ENCODE assay signal across 11 cellular contexts in genomic region chr21:33433425-33434114, GRCh38. TPM values are rescaled to one million over a fixed set of nuclear protein-coding genes. Genes with fewer than 3 reads are reported as not detected.
DNase-seq lines count a peak whose midpoint lies in the region; ATAC-seq and TF ChIP-seq lines count a peak whose summit lies in the region.
"Had no signal": no experiment of that assay in that cellular context is flagged by ENCODE, and none has a peak within 500 bp of the region (broad histone marks: within the 10 kb centered on the region; RNA-seq: fewer than 3 reads in every experiment).

No MANE protein-coding gene starts in this region.

- H3K9ac ChIP-seq in mucosa of stomach (ENCODE audit: low read length) = peak overlapping the region; percentile 34

- intact Hi-C loops in breast epithelium (cut with DNase I; ENCODE audit: low total_unique reads) (no loop called here), testis (cut with DNase I; ENCODE audit: low total_unique reads) (no loop called here)

- H3K9me3 ChIP-seq in AG04450 (ENCODE audit: control insufficient read depth, insufficient read depth, low read length) (no peaks in the 10 kb centered on the region), breast epithelium (no peaks in the 10 kb centered on the region), mucosa of stomach (ENCODE audit: control insufficient read depth, low read length) (no peaks in the 10 kb centered on the region), testis (no peaks in the 10 kb centered on the region)

- H3K27ac Mint-ChIP-seq in immature natural killer cell = no peak overlapping the region

- H3K36me3 ChIP-seq in breast epithelium (no peaks in the 10 kb centered on the region), mucosa of stomach (ENCODE audit: control insufficient read depth, insufficient read depth, low read length) (peaks cover 23% of the 10 kb centered on the region), testis (ENCODE audit: low read depth, missing control alignments) (no peaks in the 10 kb centered on the region)

- peaks cover 31 to 67% (median 40%) of the 10 kb centered on the region in 3 donors for H3K36me3 Mint-ChIP-seq in immature natural killer cell

- H3K4me1 ChIP-seq in breast epithelium (peaks cover 0 to 3% of the 10 kb centered on the region in 2 donors), mucosa of stomach (ENCODE audit: control insufficient read depth, insufficient read depth, low read length) (peaks cover 18% of the 10 kb centered on the region), testis (no peaks in the 10 kb centered on the region)

- TF ChIP-seq CTCF in AG04450 (IDR thresholded peaks at IDR 0.05; ENCODE audit: low read depth, low read length) (no peak), NB4 (IDR thresholded peaks at IDR 0.05; ENCODE audit: low read depth, low read length) (no peak), breast epithelium (IDR thresholded peaks at IDR 0.05) (no peak), testis (IDR thresholded peaks at IDR 0.05) (no peak)

- H3K27ac ChIP-seq in AG04450 (ENCODE audit: low read depth, low read length) = peak overlapping the region; percentile 48
- H3K27ac ChIP-seq in breast epithelium = peak overlapping the region; percentile 80 to 88
- no peak overlapping the region for H3K27ac ChIP-seq in testis

- TF ChIP-seq POLR2A in NB4 (IDR thresholded peaks at IDR 0.05; ENCODE audit: extremely low read depth, insufficient read length) (no peak), breast epithelium (IDR thresholded peaks at IDR 0.05) (no peak), testis (IDR thresholded peaks at IDR 0.05) (no peak)

- POLR2A ChIA-PET in AG04450 (lab: Yijun Ruan, JAX) = no interaction called here

- H3K4me3 ChIP-seq in AG04450 (ENCODE audit: low read depth, low read length) (no peak overlapping the region), NB4 (ENCODE audit: low read depth, low read length) (no peak overlapping the region), breast epithelium (no peak overlapping the region), mucosa of stomach (ENCODE audit: low read length) (no peak overlapping the region), testis (no peak overlapping the region)

- H3K4me1 Mint-ChIP-seq in immature natural killer cell = no peaks in the 10 kb centered on the region

- H3K4me3 Mint-ChIP-seq in immature natural killer cell = no peak overlapping the region

- ATAC-seq in HG02840 (IDR thresholded peaks at IDR 0.05; ENCODE audit: low FRiP score, unreplicated experiment) = no peak

- H3K9me3 Mint-ChIP-seq in immature natural killer cell = no peaks in the 10 kb centered on the region

- H3K27me3 ChIP-seq in AG04450 (ENCODE audit: control insufficient read depth, insufficient read depth, low read length) (no peaks in the 10 kb centered on the region), breast epithelium (no peaks in the 10 kb centered on the region), mucosa of stomach (ENCODE audit: control insufficient read depth, insufficient read depth, low read length) (no peaks in the 10 kb centered on the region), testis (no peaks in the 10 kb centered on the region)

- WGBS in testis, 2 donors = 84 to 94% methylated on average over 8 of the region's 8 CpGs

- H3K27me3 Mint-ChIP-seq in immature natural killer cell (ENCODE audit: low read depth in 3 of 3) = peaks cover 0 to 2% (median 0%) of the 10 kb centered on the region in 3 donors

- CTCF ChIA-PET in AG04450 (lab: Charles Lee) = interaction anchor here (1.3 to 1.9 kb wide), 2 partner anchors 72 to 237 kb away, joined by 3 to 8 read pairs; no protein-coding TSS in a partner anchor

- no peak for DNase-seq in AG04450 (ENCODE audit: low read depth, low spot score)
- peak; percentile 69 for DNase-seq in NB4 (ENCODE audit: low read depth)
- DNase-seq in breast epithelium (ENCODE audit: low spot score in 2 of 2) = no peak
- no peak for DNase-seq in immature natural killer cell
- DNase-seq in GDM1 (lab: John Stamatoyannopoulos, UW) = no peak
- DNase-seq in testis = no peak
- DNase-seq: kidney glomerular epithelial cell; NCI-H2029; stimulated activated CD4-positive, alpha-beta T cell treated with anti-CD3 and anti-CD28 coated beads, Interleukin-4, amount 100 ng/mL, for 4 hours had no signal

RNA-seq across cellular contexts. Expression of gene IFNGR2, which starts 30.4 kb away (rescaled TPM):
- polyA plus RNA-seq in AG04450 (2011; rRNA removed) (90.8 and 93.4 TPM in 2 replicates), immature natural killer cell (1 to 10 TPM in 1 of 3 donors, under 1 TPM in 2; 0.35 to 2.0 (median 0.77) TPM), testis (ENCODE audit: insufficient read depth, low read depth, low replicate concordance) (91.9 TPM)
- polyA minus RNA-seq in AG04450 (2011; rRNA and poly(A)+ RNA removed) = 94.1 and 122 TPM in 2 replicates
- total RNA-seq in breast epithelium (10 to 100 TPM; 61.6 to 76.7 (median 70.8) TPM), testis (100 to 1,000 TPM in 1 of 2 donors, 10 to 100 TPM in 1; 87.6 to 108 TPM)

RNA-seq across cellular contexts. Expression of gene TMEM50B, which starts 46.2 kb away (rescaled TPM):
- polyA plus RNA-seq in AG04450 (2011; rRNA removed) = 24.4 and 33.8 TPM in 2 replicates
- 4.6 and 11.5 TPM in 2 replicates for polyA minus RNA-seq in AG04450 (2011; rRNA and poly(A)+ RNA removed)
- 10 to 100 TPM; 88.8 to 92.8 (median 91.8) TPM for total RNA-seq in breast epithelium
- polyA plus RNA-seq in immature natural killer cell = 10 to 100 TPM; 44.2 to 58.4 (median 56.4) TPM
- total RNA-seq in testis = 100 to 1,000 TPM in 1 of 2 donors, 10 to 100 TPM in 1; 57.8 to 115 TPM
- 70.6 TPM for polyA plus RNA-seq in testis (ENCODE audit: insufficient read depth, low read depth, low replicate concordance)

RNA-seq across cellular contexts. Expression of gene DNAJC28, which starts 57.9 kb away (rescaled TPM):
- 1.3 and 1.9 TPM in 2 replicates for polyA plus RNA-seq in AG04450 (2011; rRNA removed)
- polyA minus RNA-seq in AG04450 (2011; rRNA and poly(A)+ RNA removed) = 0.69 and 0.78 TPM in 2 replicates
- total RNA-seq in breast epithelium = 1 to 10 TPM; 2.0 to 3.0 (median 2.2) TPM
- polyA plus RNA-seq in immature natural killer cell = under 1 TPM in 1 of 3 donors, not detected in 2; 1.00 TPM
- 1 to 10 TPM; 7.3 to 9.3 TPM for total RNA-seq in testis
- 9.3 TPM for polyA plus RNA-seq in testis (ENCODE audit: insufficient read depth, low read depth, low replicate concordance)

Comparison
In these comparisons a context has a peak if more than half of its experiments do, and no peak if none do; other contexts are left out.
1. H3K27ac ChIP-seq: peak in AG04450 (single experiment) and breast epithelium (2 of 2); none in testis (0 of 2).
2. RNA of gene IFNGR2, which starts 30.4 kb away (polyA plus RNA-seq): 91.9 TPM in testis (single experiment) and 90.8 to 93.4 TPM in AG04450; 0.35 to 2.0 TPM in immature natural killer cell; every median in the first group is over 10 times any median in the second.